ENCODE assay signal across 8 cellular contexts in genomic region chr10:92290837-92291609, GRCh38. TPM values are rescaled to one million over a fixed set of nuclear protein-coding genes. Genes with fewer than 3 reads are reported as not detected.
DNase-seq lines count a peak whose midpoint lies in the region; ATAC-seq and TF ChIP-seq lines count a peak whose summit lies in the region.

CPEB3 (minus strand) TSS chr10:92291078; CDS start chr10:92240350, 50,728 bp downstream.
MARCHF5 (plus strand) TSS chr10:92291167; CDS start chr10:92291495, 328 bp downstream.

- POLR2A ChIA-PET in activated CD4-positive, alpha-beta T cell treated with anti-CD3 and anti-CD28 coated beads, Interleukin-2, amount 10 ng/mL, durations not matched to agents 7 days and 5 days (lab: Charles Lee) = interaction anchor here (0.6 kb wide), 2 partner anchors 180 to 278 kb away, joined by 4 to 5 read pairs; no protein-coding TSS in a partner anchor

- H3K4me3 Mint-ChIP-seq in activated CD4-positive, alpha-beta T cell treated with anti-CD3 and anti-CD28 coated beads, Interleukin-2, amount 10 ng/mL, durations not matched to agents 7 days and 5 days = peak within 1 kb of the TSS; percentile 86

- DNase-seq in C1 segment of cervical spinal cord (lab: John Stamatoyannopoulos, UW) (peak; percentile 52 to 92 (median 86)), NCI-H526 (lab: John Stamatoyannopoulos, UW) (peak; percentile 80 to 96), dedifferentiated amniotic fluid mesenchymal stem cell (ENCODE audit: extremely low spot score) (peak; percentile 93), left lung (peak; percentile 98 to 100)
- DNase-seq in activated CD4-positive, alpha-beta T cell treated with anti-CD3 and anti-CD28 coated beads, Interleukin-2, amount 10 ng/mL, durations not matched to agents 7 days and 5 days = peak; percentile 94
- peak; percentile 84 to 85 for DNase-seq in stimulated activated CD4-positive, alpha-beta T cell treated with anti-CD3 and anti-CD28 coated beads, Interleukin-2, amount 100 ng/mL, for 48 hours

- H3K27ac Mint-ChIP-seq in activated CD4-positive, alpha-beta T cell treated with anti-CD3 and anti-CD28 coated beads, Interleukin-2, amount 10 ng/mL, durations not matched to agents 7 days and 5 days = peak within 1 kb of the TSS; percentile 86

- H3K9me3 Mint-ChIP-seq in activated CD4-positive, alpha-beta T cell treated with anti-CD3 and anti-CD28 coated beads, Interleukin-2, amount 10 ng/mL, durations not matched to agents 7 days and 5 days = no peaks in the 10 kb centered on the region

- H3K4me3 ChIP-seq in left lung = peak within 1 kb of the TSS; percentile 56 to 91

- peaks cover 7 to 15% of the 10 kb centered on the region in 2 donors for H3K4me1 ChIP-seq in left lung

- TF ChIP-seq CTCF in left lung (IDR thresholded peaks at IDR 0.05) = peak; percentile 50 to 88

- H3K36me3 ChIP-seq in left lung = peaks cover 0 to 15% of the 10 kb centered on the region in 2 donors

- CTCF ChIA-PET in activated CD4-positive, alpha-beta T cell treated with anti-CD3 and anti-CD28 coated beads, Interleukin-2, amount 10 ng/mL, durations not matched to agents 7 days and 5 days (lab: Charles Lee) = interaction anchor here (0.6 to 2.3 kb wide), 16 partner anchors 11 to 203 kb away, joined by 3 to 7 read pairs (median 4); no protein-coding TSS in a partner anchor

- peak within 1 kb of the TSS; percentile 90 to 96 for H3K27ac ChIP-seq in left lung

- H3K9me3 ChIP-seq in left lung = no peaks in the 10 kb centered on the region

- no peaks in the 10 kb centered on the region for H3K27me3 Mint-ChIP-seq in activated CD4-positive, alpha-beta T cell treated with anti-CD3 and anti-CD28 coated beads, Interleukin-2, amount 10 ng/mL, durations not matched to agents 7 days and 5 days

- H3K27me3 ChIP-seq in left lung = no peaks in the 10 kb centered on the region

- peaks cover 9% of the 10 kb centered on the region for H3K36me3 Mint-ChIP-seq in activated CD4-positive, alpha-beta T cell treated with anti-CD3 and anti-CD28 coated beads, Interleukin-2, amount 10 ng/mL, durations not matched to agents 7 days and 5 days (ENCODE audit: low read depth)

- ATAC-seq in GM19324 (IDR thresholded peaks at IDR 0.05; ENCODE audit: low FRiP score, unreplicated experiment) = peak; percentile 98
- ATAC-seq in HG03469 (IDR thresholded peaks at IDR 0.05; ENCODE audit: unreplicated experiment) = peak; percentile 94
- ATAC-seq in left lung = peak; percentile 99

- intact Hi-C loops in left lung (cut with DNase I) = loop anchor here in 1 of 2 donors (10.0 kb wide), 1 partner anchor 186 kb away; no protein-coding TSS in a partner anchor

- peaks cover 30% of the 10 kb centered on the region for H3K4me1 Mint-ChIP-seq in activated CD4-positive, alpha-beta T cell treated with anti-CD3 and anti-CD28 coated beads, Interleukin-2, amount 10 ng/mL, durations not matched to agents 7 days and 5 days

RNA-seq across cellular contexts. Expression of gene CPEB3, which starts in this region (rescaled TPM):
- 1 to 10 TPM; 2.2 to 2.6 TPM for total RNA-seq in activated CD4-positive, alpha-beta T cell treated with anti-CD3 and anti-CD28 coated beads, Interleukin-2, amount 10 ng/mL, durations not matched to agents 7 days and 5 days
- 1 to 10 TPM; 3.5 to 4.3 TPM for total RNA-seq in left lung

RNA-seq across cellular contexts. Expression of gene MARCHF5, which starts in this region (rescaled TPM):
- total RNA-seq in activated CD4-positive, alpha-beta T cell treated with anti-CD3 and anti-CD28 coated beads, Interleukin-2, amount 10 ng/mL, durations not matched to agents 7 days and 5 days = 10 to 100 TPM; 15.1 to 21.5 TPM
- total RNA-seq in left lung = 10 to 100 TPM; 33.0 to 41.8 TPM

Comparison
In these comparisons a context has a peak if more than half of its experiments do, and no peak if none do; other contexts are left out.
1. Peak in every context shown above with its lines: DNase-seq, ATAC-seq, H3K4me3 ChIP-seq and H3K27ac ChIP-seq.